8 cellular contexts compared by ENCODE assay signal in the genomic region with DNA sequence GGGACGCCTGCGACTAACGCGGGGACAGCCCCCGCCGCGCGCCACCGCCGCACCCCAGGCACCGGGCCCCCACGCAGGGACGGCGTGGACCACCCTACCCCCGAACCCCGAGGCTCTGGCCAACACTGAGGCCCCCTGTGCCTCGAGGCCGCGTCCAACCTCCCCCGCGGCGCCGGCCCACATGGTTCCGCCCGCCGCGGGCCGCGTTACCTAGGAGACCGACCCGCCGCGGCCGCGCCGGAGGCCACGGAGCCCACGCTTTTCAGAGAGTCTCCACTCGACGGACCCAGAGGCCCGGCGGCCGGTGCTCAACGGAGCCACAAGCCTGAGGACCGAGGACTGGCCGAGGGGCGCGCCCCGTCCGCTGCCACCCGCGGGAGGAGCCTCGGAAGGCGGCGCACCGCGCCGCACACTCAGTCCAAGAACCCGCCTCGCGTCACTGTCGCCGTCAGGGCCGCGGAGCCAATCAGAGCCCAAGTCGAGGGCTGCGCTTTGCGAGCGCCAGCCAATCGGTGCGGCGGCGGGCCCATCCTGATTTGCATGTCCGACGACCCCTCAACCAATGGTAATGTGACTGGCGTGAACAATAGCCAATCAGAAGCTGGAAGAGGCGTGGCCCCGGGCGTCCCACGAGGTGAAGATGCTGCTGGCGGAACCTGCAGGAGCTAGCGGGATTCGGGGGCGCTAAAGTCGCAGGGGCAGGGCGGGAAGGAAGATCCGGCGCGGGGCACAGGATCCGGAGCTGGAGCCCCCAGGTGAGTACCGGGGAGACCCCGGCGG. TPM values are rescaled to one million over a fixed set of nuclear protein-coding genes. Genes with fewer than 3 reads are reported as not detected.
DNase-seq lines count a peak whose midpoint lies in the region; ATAC-seq and TF ChIP-seq lines count a peak whose summit lies in the region.

NPHP4 (minus strand) TSS at position 392 of the 780 bp plus-strand sequence. CDS start 6,136 bp downstream, outside the sequence.

- no peak; the same call in 1 of the 2 replicates for TF ChIP-seq CTCF in AG09319 (IDR thresholded peaks at IDR 0.05; ENCODE audit: low read depth, low read length)

- peak; percentile 90 for ATAC-seq in GM19025 (IDR thresholded peaks at IDR 0.05; ENCODE audit: low read depth, unreplicated experiment)
- peak; percentile 87 for ATAC-seq in HG03342 (IDR thresholded peaks at IDR 0.05; ENCODE audit: unreplicated experiment)

- DNase-seq in AG09319 (ENCODE audit: extremely low read depth, low read depth) = peak; percentile 99
- peak; percentile 98 for DNase-seq in NCI-H460 (ENCODE audit: extremely low read depth, low read depth)
- DNase-seq in activated CD4-positive, CD25-positive, alpha-beta regulatory T cell treated with anti-CD3 and anti-CD28 coated beads, Interleukin-2, amount 50 U/mL, for 72 hours = peak; percentile 98
- peak; percentile 97 to 99 for DNase-seq in cerebellar nuclear complex (lab: John Stamatoyannopoulos, UW)
- DNase-seq in islet precursor cell = peak; percentile 100
- DNase-seq in stimulated activated CD4-positive, alpha-beta T cell treated with anti-CD3 and anti-CD28 coated beads, Interleukin-12 subunit alpha, Interleukin-12 subunit beta, amount 100 ng/mL, for 48 hours (ENCODE audit: low read depth in 2 of 3, low spot score in 1 of 3) = peak; percentile 99

RNA-seq across cellular contexts. Expression of gene NPHP4, which starts in this region (rescaled TPM):
- 7.5 and 8.6 TPM in 2 replicates for total RNA-seq in NCI-H460 (2014; rRNA removed; shearing (Covaris generic))
- 39.2 and 55.8 TPM in 2 replicates for polyA plus RNA-seq in NCI-H460 (2014; cell fraction: nucleus; rRNA removed)

Comparison
In these comparisons a context has a peak if more than half of its experiments do, and no peak if none do; other contexts are left out.
1. Peak in every context shown above with its lines: DNase-seq and ATAC-seq.